Comparison of ENCODE assay signal across 22 cellular contexts in the genomic region with DNA sequence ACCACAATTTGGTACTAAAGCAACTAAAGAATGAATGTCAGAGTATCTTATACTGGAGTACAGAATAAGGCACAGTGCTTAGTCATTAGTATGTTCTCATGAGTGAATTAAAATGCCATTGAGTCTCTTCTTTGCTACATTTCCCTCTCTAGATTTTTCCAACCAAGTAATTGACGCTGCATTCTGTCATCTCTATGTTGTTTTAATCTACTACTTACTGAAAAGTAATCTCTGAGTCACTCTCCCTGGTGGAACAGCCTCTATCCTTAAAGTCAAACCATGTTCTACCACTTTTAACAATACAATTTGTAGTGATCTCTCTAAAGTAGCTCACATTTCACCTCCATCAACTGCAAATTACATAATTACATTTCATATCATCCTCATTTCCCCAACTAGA.
"Had no signal": no experiment of that assay in that cellular context is flagged by ENCODE, and none has a peak within 500 bp of the region (broad histone marks: within the 10 kb centered on the region; RNA-seq: fewer than 3 reads in every experiment).

No MANE protein-coding gene starts in this region.

- H3K36me3 ChIP-seq: adrenal gland, esophagus squamous epithelium, heart left ventricle, left lung, tibial nerve had no signal

- H2AFZ ChIP-seq: parathyroid adenoma had no signal

- H3K4me1 ChIP-seq: adrenal gland, body of pancreas, esophagus squamous epithelium, heart left ventricle, left lung, parathyroid adenoma, tibial nerve had no signal

- H3K79me2 ChIP-seq: parathyroid adenoma had no signal

- H3K9me3 ChIP-seq: adrenal gland, body of pancreas, esophagus squamous epithelium, heart left ventricle, left lung, tibial nerve had no signal

- H3K4me3 ChIP-seq: adrenal gland, body of pancreas, coronary artery, esophagus squamous epithelium, heart left ventricle, left lung, mucosa of descending colon, tibial nerve had no signal

- H3K9ac ChIP-seq: parathyroid adenoma had no signal

- H3K27me3 ChIP-seq: adrenal gland, body of pancreas, esophagus squamous epithelium, heart left ventricle, left lung, tibial nerve had no signal

- H3K27ac ChIP-seq: adrenal gland, body of pancreas, coronary artery, esophagus squamous epithelium, heart left ventricle, left lung, parathyroid adenoma, tibial nerve had no signal

- DNase-seq: activated CD4-positive, alpha-beta T cell treated with anti-CD3 and anti-CD28 coated beads for 4 hours; activated CD8-positive, alpha-beta T cell treated with anti-CD3 and anti-CD28 coated beads for 36 hours; activated effector memory CD4-positive, alpha-beta T cell treated with Interleukin-2 at 50 U/mL for 16 hours; activated naive CD4-positive, alpha-beta T cell treated with anti-CD3 and anti-CD28 coated beads, Interleukin-2, amount 50 U/mL, for 16 hours; activated T-cell treated with anti-CD3 and anti-CD28 coated beads, Interleukin-2, amount 50 U/mL, for 4 hours; adrenal gland; body of pancreas; esophagus squamous epithelium; foreskin melanocyte; heart left ventricle; left lung; mucosa of descending colon; naive thymus-derived CD8-positive, alpha-beta T cell; retina; stimulated activated CD4-positive, alpha-beta T cell treated with anti-CD3 and anti-CD28 coated beads, Interleukin-2, amount 100 ng/mL, for 48 hours; stimulated activated naive B cell treated with anti-CD40 and anti-IgM and Interleukin-4, amounts not matched to agents 10 μg/mL and 1 μg/mL and 100 μg/mL, for 72 hours; substantia nigra; T-helper 2 cell had no signal

- ATAC-seq: activated CD8-positive, alpha-beta T cell treated with anti-CD3 and anti-CD28 coated beads for 36 hours; activated T-cell treated with anti-CD3 and anti-CD28 coated beads, Interleukin-2, amount 50 U/mL, for 4 hours; body of pancreas; heart left ventricle; left lung; mucosa of descending colon; naive thymus-derived CD8-positive, alpha-beta T cell; stimulated activated naive B cell treated with anti-CD40 and anti-IgM and Interleukin-4, amounts not matched to agents 10 μg/mL and 1 μg/mL and 100 μg/mL, for 72 hours; WTC11 had no signal
